ENCODE assay signal across 15 cellular contexts in genomic region chr19:38737921-38738731, GRCh38. TPM values are rescaled to one million over a fixed set of nuclear protein-coding genes. Genes with fewer than 3 reads are reported as not detected.
DNase-seq lines count a peak whose midpoint lies in the region; TF ChIP-seq lines count a peak whose summit lies in the region.
"Had no signal": no experiment of that assay in that cellular context is flagged by ENCODE, and none has a peak within 500 bp of the region (broad histone marks: within the 10 kb centered on the region; RNA-seq: fewer than 3 reads in every experiment).

No MANE protein-coding gene starts in this region.

- CTCF ChIA-PET in CD4-positive, alpha-beta memory T cell (lab: Charles Lee; ENCODE audit: partially characterized antibody): interaction anchor here (0.6 to 1.5 kb wide), 2 partner anchors 31 to 65 kb away, joined by 4 to 5 read pairs; no protein-coding TSS in a partner anchor

- DNase-seq in CD4-positive, alpha-beta memory T cell: no peak
- DNase-seq in H7 (peak; percentile 54), astrocyte of the hippocampus (ENCODE audit: low read depth, low spot score) (peak; percentile 5), neural progenitor cell (ENCODE audit: low spot score) (no peak), COLO668 (lab: John Stamatoyannopoulos, UW; ENCODE audit: unreplicated experiment) (no peak), mucosa of gallbladder (ENCODE audit: low spot score) (no peak), DMS 273 (lab: John Stamatoyannopoulos, UW; ENCODE audit: unreplicated experiment) (no peak)
- DNase-seq: DMS 273 treated with DMSO at 0.1 percent for 48 hours; HCEC 1CT; left ventricle myocardium superior; NCI-H2107; psoas muscle; stimulated activated CD4-positive, alpha-beta T cell treated with anti-CD3 and anti-CD28 coated beads, Interleukin-2, amount 100 ng/mL, for 24 hours; SW 1271 had no signal

- POLR2A ChIA-PET in CD4-positive, alpha-beta memory T cell (lab: Charles Lee; ENCODE audit: partially characterized antibody): interaction anchor here (0.9 kb wide), 1 partner anchor 132 kb away, joined by 5 read pairs; no protein-coding TSS in a partner anchor

- no peak overlapping the region for H3K4me2 ChIP-seq in neural progenitor cell
- H3K4me2 ChIP-seq: KMS-11 had no signal

- peaks cover 24 to 53% (median 37%) of the 10 kb centered on the region in 4 donors for H3K4me1 Mint-ChIP-seq in CD4-positive, alpha-beta memory T cell
- H3K4me1 Mint-ChIP-seq in neural progenitor cell: peaks cover 8% of the 10 kb centered on the region

- intact Hi-C loops in CD4-positive, alpha-beta memory T cell (cut with micrococcal nuclease): no loop called here

- H3K36me3 Mint-ChIP-seq in CD4-positive, alpha-beta memory T cell: no peaks in the 10 kb centered on the region
- H3K36me3 Mint-ChIP-seq in neural progenitor cell: peaks cover 2% of the 10 kb centered on the region

- H3K9ac ChIP-seq in neural progenitor cell: no peak overlapping the region
- H3K9ac ChIP-seq: KMS-11 had no signal

- no peak overlapping the region for H3K27ac ChIP-seq in CD4-positive, alpha-beta memory T cell (ENCODE audit: low read depth, low read length)
- no peak overlapping the region for H3K27ac ChIP-seq in neural progenitor cell
- H3K27ac ChIP-seq: KMS-11, psoas muscle had no signal

- no peaks in the 10 kb centered on the region for H3K79me2 ChIP-seq in neural progenitor cell (ENCODE audit: low read depth)

- peaks cover 0 to 2% of the 10 kb centered on the region in 2 donors for H3K27me3 Mint-ChIP-seq in CD4-positive, alpha-beta memory T cell
- H3K27me3 Mint-ChIP-seq in neural progenitor cell (ENCODE audit: insufficient read depth, low read depth): peaks cover 17% of the 10 kb centered on the region

- no peaks in the 10 kb centered on the region for H3K36me3 ChIP-seq in CD4-positive, alpha-beta memory T cell (ENCODE audit: insufficient read depth, low read length)
- H3K36me3 ChIP-seq in H7 (replicated peaks; ENCODE audit: control insufficient read depth, insufficient read depth, low read length): no peaks in the 10 kb centered on the region
- no peaks in the 10 kb centered on the region for H3K36me3 ChIP-seq in neural progenitor cell

- no peaks in the 10 kb centered on the region for H3K27me3 ChIP-seq in CD4-positive, alpha-beta memory T cell (ENCODE audit: insufficient read depth, low read length)
- peaks cover 9% of the 10 kb centered on the region for H3K27me3 ChIP-seq in H7 (ENCODE audit: control insufficient read depth, insufficient read depth, low read length)
- peaks cover 22% of the 10 kb centered on the region for H3K27me3 ChIP-seq in neural progenitor cell

- H4K20me1 ChIP-seq in neural progenitor cell (ENCODE audit: low read depth): peaks cover 9% of the 10 kb centered on the region

- H3K4me3 ChIP-seq in CD4-positive, alpha-beta memory T cell (ENCODE audit: low read length in 2 of 2): no peak overlapping the region
- no peak overlapping the region for H3K4me3 ChIP-seq in H7 (ENCODE audit: insufficient read depth, low read depth, low read length)
- no peak overlapping the region for H3K4me3 ChIP-seq in neural progenitor cell
- H3K4me3 ChIP-seq: psoas muscle had no signal

- H3K4me1 ChIP-seq in CD4-positive, alpha-beta memory T cell (ENCODE audit: insufficient read depth, low read length): peaks cover 57% of the 10 kb centered on the region
- peaks cover 12% of the 10 kb centered on the region for H3K4me1 ChIP-seq in neural progenitor cell
- H3K4me1 ChIP-seq: psoas muscle had no signal

- TF ChIP-seq CTCF in neural progenitor cell (IDR thresholded peaks at IDR 0.05): no peak

- no peaks in the 10 kb centered on the region for H3K9me3 ChIP-seq in CD4-positive, alpha-beta memory T cell (ENCODE audit: control insufficient read depth in 1 of 2, low read length in 2 of 2)
- no peaks in the 10 kb centered on the region for H3K9me3 ChIP-seq in neural progenitor cell (ENCODE audit: low read depth)
- H3K9me3 ChIP-seq: psoas muscle had no signal

- peak overlapping the region; percentile 44 to 73 (median 64) for H3K4me3 Mint-ChIP-seq in CD4-positive, alpha-beta memory T cell
- H3K4me3 Mint-ChIP-seq in neural progenitor cell: peak overlapping the region; percentile 50

- H3K9me3 Mint-ChIP-seq in CD4-positive, alpha-beta memory T cell: no peaks in the 10 kb centered on the region
- H3K9me3 Mint-ChIP-seq in neural progenitor cell: no peaks in the 10 kb centered on the region

- H2AFZ ChIP-seq in neural progenitor cell (replicated peaks): no peak overlapping the region

- peak overlapping the region; percentile 9 to 95 (median 75) for H3K27ac Mint-ChIP-seq in CD4-positive, alpha-beta memory T cell
- H3K27ac Mint-ChIP-seq in neural progenitor cell: no peak overlapping the region

- peaks cover 14% of the 10 kb centered on the region for H3F3A ChIP-seq in neural progenitor cell (ENCODE audit: low read depth)

RNA-seq across cellular contexts. Expression of gene CAPN12, which starts 6.1 kb away (rescaled TPM):
- 10 to 100 TPM; 16.8 to 19.5 TPM for total RNA-seq in CD4-positive, alpha-beta memory T cell
- polyA plus RNA-seq in CD4-positive, alpha-beta memory T cell: 1 to 10 TPM; 3.9 to 9.9 TPM
- total RNA-seq in H7 (2014; rRNA removed; shearing (Covaris generic)): 3.0 and 5.4 TPM in 2 replicates
- total RNA-seq in neural progenitor cell (ENCODE audit: low replicate concordance) (1.0 and 4.9 TPM in 2 replicates), mucosa of gallbladder (206 TPM)
- total RNA-seq: left ventricle myocardium superior had no signal

RNA-seq across cellular contexts. Expression of gene LGALS7, which starts 35.2 kb away (rescaled TPM):
- total RNA-seq in CD4-positive, alpha-beta memory T cell: not detected
- not detected for polyA plus RNA-seq in CD4-positive, alpha-beta memory T cell
- 0.37 and 1.9 TPM in 2 replicates for total RNA-seq in H7 (2014; rRNA removed; shearing (Covaris generic))
- total RNA-seq in neural progenitor cell (ENCODE audit: low replicate concordance) (not detected in 2 replicates), mucosa of gallbladder (not detected)
- total RNA-seq: left ventricle myocardium superior, psoas muscle had no signal
- polyA plus RNA-seq: psoas muscle had no signal

RNA-seq across cellular contexts. Expression of gene LGALS7B, which starts 50.9 kb away (rescaled TPM):
- not detected for total RNA-seq in CD4-positive, alpha-beta memory T cell
- polyA plus RNA-seq in CD4-positive, alpha-beta memory T cell: not detected
- total RNA-seq in H7 (2014; rRNA removed; shearing (Covaris generic)): not detected in 2 replicates
- total RNA-seq in neural progenitor cell (ENCODE audit: low replicate concordance): not detected in 2 replicates
- total RNA-seq in mucosa of gallbladder: 3.1 TPM
- total RNA-seq: left ventricle myocardium superior, psoas muscle had no signal

Comparison
In these comparisons a context has a peak if more than half of its experiments do, and no peak if none do; other contexts are left out.
1. DNase-seq: peak in H7 (single experiment) and astrocyte of the hippocampus (single experiment); none in CD4-positive, alpha-beta memory T cell (0 of 5), neural progenitor cell (single experiment), COLO668 (single experiment), mucosa of gallbladder (single experiment) and DMS 273 (single experiment).
2. RNA of gene CAPN12, which starts 6.1 kb away (total RNA-seq): 206 TPM in mucosa of gallbladder (single experiment); 16.8 to 19.5 TPM in CD4-positive, alpha-beta memory T cell, 3.0 to 5.4 TPM in H7 and 1.0 to 4.9 TPM in neural progenitor cell; every median in the first group is over 10 times any median in the second.